Comparison of ENCODE assay signal across 22 cellular contexts in genomic region chr12:26466709-26467108, GRCh38.
DNase-seq lines count a peak whose midpoint lies in the region; ATAC-seq lines count a peak whose summit lies in the region.
"Had no signal": no experiment of that assay in that cellular context is flagged by ENCODE, and none has a peak within 500 bp of the region (broad histone marks: within the 10 kb centered on the region; RNA-seq: fewer than 3 reads in every experiment).

No MANE protein-coding gene starts in this region.

- peak; percentile 17 for DNase-seq in NCI-H510A treated with DMSO at 0.1 percent for 48 hours (lab: John Stamatoyannopoulos, UW)
- DNase-seq in NCI-H510A (lab: John Stamatoyannopoulos, UW): no peak
- DNase-seq in NCI-H1417 (lab: John Stamatoyannopoulos, UW): peak; percentile 48 to 91 (median 53)
- DNase-seq in NCI-H748 (lab: John Stamatoyannopoulos, UW; ENCODE audit: unreplicated experiment): peak; percentile 59
- no peak for DNase-seq in A172 (ENCODE audit: low spot score)
- DNase-seq in stimulated activated naive CD4-positive, alpha-beta T cell (lab: John Stamatoyannopoulos, UW): no peak
- DNase-seq in NCI-H82 treated with DMSO at 0.1 percent for 48 hours (lab: John Stamatoyannopoulos, UW; ENCODE audit: unreplicated experiment): no peak
- DNase-seq: CD8-positive, alpha-beta T cell; DMS 273 treated with DMSO at 0.1 percent for 48 hours; DND-41; GM23248; H9; KBM-7; MV-4-11; NCI-H1694 treated with DMSO at 0.1 percent for 48 hours; NCI-H526; NK-92 treated with Interleukin-12 subunit alpha and Interleukin-12 subunit beta, amount 100 ng/mL, for 24 hours; PC-3; SK-N-SH; SW 1271; T-helper 9 cell had no signal

- ATAC-seq in GM19351 (IDR thresholded peaks at IDR 0.05; ENCODE audit: unreplicated experiment): no peak
- ATAC-seq: CD8-positive, alpha-beta T cell; PC-3 had no signal

Comparison
In these comparisons a context has a peak if more than half of its experiments do, and no peak if none do; other contexts are left out.
1. DNase-seq: peak in NCI-H510A treated with DMSO at 0.1 percent for 48 hours (single experiment), NCI-H1417 (3 of 3) and NCI-H748 (single experiment); none in NCI-H510A (single experiment), A172 (single experiment), stimulated activated naive CD4-positive, alpha-beta T cell (0 of 6) and NCI-H82 treated with DMSO at 0.1 percent for 48 hours (single experiment).